In the genomic region with DNA sequence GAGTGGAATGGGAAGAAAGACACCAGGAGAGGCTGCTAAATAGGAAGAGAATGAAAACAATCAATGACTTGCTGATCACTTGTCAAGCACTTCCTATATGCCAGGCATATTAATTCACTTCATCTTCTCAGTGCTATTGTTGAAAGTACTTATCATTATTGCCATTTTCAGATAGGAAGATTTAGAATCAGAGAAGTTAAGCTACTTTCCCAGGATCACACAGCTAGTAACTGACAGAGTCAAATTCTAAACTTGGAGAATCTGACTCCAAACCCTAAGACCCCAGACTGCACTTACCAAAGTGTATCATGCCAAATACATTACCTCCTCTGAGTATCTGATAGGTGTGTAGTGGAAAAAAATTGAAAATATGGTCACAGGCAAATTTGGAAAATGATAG, we compare ENCODE assay signal across 30 cellular contexts.
"Had no signal": no experiment of that assay in that cellular context is flagged by ENCODE, and none has a peak within 500 bp of the region (broad histone marks: within the 10 kb centered on the region; RNA-seq: fewer than 3 reads in every experiment).

No MANE protein-coding gene starts in this region.

- H3K27me3 Mint-ChIP-seq: stimulated activated memory B cell treated with anti-CD40 and anti-IgM and Interleukin-4, amounts not matched to agents 10 μg/mL and 1 μg/mL and 100 μg/mL, for 72 hours had no signal

- ATAC-seq: naive thymus-derived CD8-positive, alpha-beta T cell; natural killer cell treated with Interleukin-12 subunit alpha and Interleukin-12 subunit beta and Interleukin-15 and Interleukin-18, amount 100 ng/mL, for 72 hours; psoas muscle; right lobe of liver; stimulated activated memory B cell treated with anti-CD40 and anti-IgM and Interleukin-4, amounts not matched to agents 10 μg/mL and 1 μg/mL and 100 μg/mL, for 72 hours; stimulated activated naive CD8-positive, alpha-beta T cell treated with anti-CD3 and anti-CD28 coated beads, Interleukin-15, amount 100 ng/mL, for 72 hours; stimulated activated naive CD8-positive, alpha-beta T cell treated with anti-CD3 and anti-CD28 coated beads, Interleukin-15, Interleukin-2, amounts not matched to agents 100 U/mL and 50 U/mL, for 24 hours; upper lobe of right lung had no signal

- H3K36me3 Mint-ChIP-seq: naive thymus-derived CD8-positive, alpha-beta T cell; natural killer cell treated with Interleukin-12 subunit alpha and Interleukin-12 subunit beta and Interleukin-15 and Interleukin-18, amount 100 ng/mL, for 72 hours; stimulated activated memory B cell treated with anti-CD40 and anti-IgM and Interleukin-4, amounts not matched to agents 10 μg/mL and 1 μg/mL and 100 μg/mL, for 72 hours; type B pancreatic cell had no signal

- H3K9me3 ChIP-seq: ovary, psoas muscle, right lobe of liver, sigmoid colon, suprapubic skin, testis, tibial artery, transverse colon, upper lobe of right lung, uterus had no signal

- H3K9ac ChIP-seq: parathyroid adenoma had no signal

- H3K9me3 Mint-ChIP-seq: nephron progenitor cell, neural crest cell, type B pancreatic cell had no signal

- H3K4me3 Mint-ChIP-seq: naive thymus-derived CD8-positive, alpha-beta T cell; natural killer cell treated with Interleukin-12 subunit alpha and Interleukin-12 subunit beta and Interleukin-15 and Interleukin-18, amount 100 ng/mL, for 72 hours; nephron progenitor cell; neural crest cell; stimulated activated memory B cell treated with anti-CD40 and anti-IgM and Interleukin-4, amounts not matched to agents 10 μg/mL and 1 μg/mL and 100 μg/mL, for 72 hours; stimulated activated naive CD8-positive, alpha-beta T cell treated with anti-CD3 and anti-CD28 coated beads, Interleukin-15, amount 100 ng/mL, for 72 hours; type B pancreatic cell had no signal

- H3K4me3 ChIP-seq: ovary, psoas muscle, right lobe of liver, sigmoid colon, suprapubic skin, testis, tibial artery, transverse colon, upper lobe of right lung, uterus had no signal

- H2AFZ ChIP-seq: parathyroid adenoma had no signal

- H3K4me1 ChIP-seq: parathyroid adenoma, psoas muscle, right lobe of liver, sigmoid colon, suprapubic skin, testis, transverse colon, upper lobe of right lung, uterus had no signal

- H3K27ac ChIP-seq: ovary, parathyroid adenoma, psoas muscle, right lobe of liver, sigmoid colon, suprapubic skin, testis, transverse colon, upper lobe of right lung, uterus had no signal

- H3K36me3 ChIP-seq: ovary, right lobe of liver, sigmoid colon, suprapubic skin, tibial artery, transverse colon, upper lobe of right lung, uterus had no signal

- DNase-seq: naive thymus-derived CD8-positive, alpha-beta T cell; nephron progenitor cell; occipital lobe; ovary; posterior cingulate gyrus; psoas muscle; right cardiac atrium; right lobe of liver; sigmoid colon; small intestine; stimulated activated CD4-positive, alpha-beta T cell treated with anti-CD3 and anti-CD28 coated beads, Interleukin-12 subunit alpha, Interleukin-12 subunit beta, amount 100 ng/mL, for 4 hours; stimulated activated CD4-positive, alpha-beta T cell treated with anti-CD3 and anti-CD28 coated beads, Interleukin-1b, Interleukin-23, amount 100 ng/mL, for 48 hours; stimulated activated CD4-positive, alpha-beta T cell treated with anti-CD3 and anti-CD28 coated beads, Interleukin-4, amount 100 ng/mL, for 1 hour; stimulated activated CD4-positive, alpha-beta T cell treated with anti-CD3 and anti-CD28 coated beads, Interleukin-4, amount 100 ng/mL, for 4 hours; stimulated activated CD8-positive, alpha-beta memory T cell treated with anti-CD3 and anti-CD28 coated beads, Interleukin-4, amount 100 ng/mL, for 48 hours; stimulated activated naive CD4-positive, alpha-beta T cell; stimulated activated naive CD8-positive, alpha-beta T cell treated with anti-CD3 and anti-CD28 coated beads, Interleukin-15, amount 100 ng/mL, for 72 hours; stimulated activated naive CD8-positive, alpha-beta T cell treated with anti-CD3 and anti-CD28 coated beads, Interleukin-15, Interleukin-2, amounts not matched to agents 100 U/mL and 50 U/mL, for 24 hours; testis; tibial artery; transverse colon; upper lobe of right lung; uterus had no signal

- H3K27me3 ChIP-seq: ovary, right lobe of liver, sigmoid colon, testis, tibial artery, transverse colon, upper lobe of right lung, uterus had no signal

- H3K27ac Mint-ChIP-seq: naive thymus-derived CD8-positive, alpha-beta T cell; natural killer cell treated with Interleukin-12 subunit alpha and Interleukin-12 subunit beta and Interleukin-15 and Interleukin-18, amount 100 ng/mL, for 72 hours; nephron progenitor cell; progenitor cell of endocrine pancreas; stimulated activated memory B cell treated with anti-CD40 and anti-IgM and Interleukin-4, amounts not matched to agents 10 μg/mL and 1 μg/mL and 100 μg/mL, for 72 hours; stimulated activated naive CD8-positive, alpha-beta T cell treated with anti-CD3 and anti-CD28 coated beads, Interleukin-15, amount 100 ng/mL, for 72 hours; type B pancreatic cell had no signal

- H3K79me2 ChIP-seq: parathyroid adenoma had no signal

- FAIRE-seq: small intestine had no signal

- H3K4me1 Mint-ChIP-seq: naive thymus-derived CD8-positive, alpha-beta T cell; stimulated activated memory B cell treated with anti-CD40 and anti-IgM and Interleukin-4, amounts not matched to agents 10 μg/mL and 1 μg/mL and 100 μg/mL, for 72 hours; stimulated activated naive CD8-positive, alpha-beta T cell treated with anti-CD3 and anti-CD28 coated beads, Interleukin-15, amount 100 ng/mL, for 72 hours had no signal
